In genomic region chr17:47914296-47914948, GRCh38 we compare ENCODE assay signal across 26 cellular contexts. TPM values are rescaled to one million over a fixed set of nuclear protein-coding genes. Genes with fewer than 3 reads are reported as not detected.
A peak's percentile ranks its signal among the peaks of the same experiment; 100 is the strongest.
DNase-seq lines count a peak whose midpoint lies in the region; ATAC-seq and TF ChIP-seq lines count a peak whose summit lies in the region.
"Had no signal": no experiment of that assay in that cellular context is flagged by ENCODE, and none has a peak within 500 bp of the region (broad histone marks: within the 10 kb centered on the region; RNA-seq: fewer than 3 reads in every experiment).

No MANE protein-coding gene starts in this region.

- H3K27me3 Mint-ChIP-seq in T-helper 1 cell treated with Interleukin-12 subunit alpha and Interleukin-12 subunit beta and Interleukin-4 antibody, amounts not matched to agents 30 μg/mL and 1 μg/mL, for 36 hours (ENCODE audit: low read depth) = no peaks in the 10 kb centered on the region
- H3K27me3 Mint-ChIP-seq in activated T-helper 1 cell treated with anti-CD3 and anti-CD28 coated beads, Interleukin-12 subunit alpha, Interleukin-12 subunit beta, Interleukin-2, Interleukin-4 antibody, amounts not matched to agents 30 ng/mL and 10 ng/mL and 1 ng/mL, durations not matched to agents 14 hours and 24 hours and 36 hours (ENCODE audit: insufficient read depth) = no peaks in the 10 kb centered on the region
- H3K27me3 Mint-ChIP-seq: activated CD4-positive, alpha-beta memory T cell treated with anti-CD3 and anti-CD28 coated beads, Interleukin-2, amount 10 ng/mL, durations not matched to agents 7 days and 5 days; activated naive CD8-positive, alpha-beta T cell treated with anti-CD3 and anti-CD28 coated beads, Interleukin-2, amount 10 ng/mL, durations not matched to agents 7 days and 5 days had no signal

- ATAC-seq in gastrocnemius medialis = peak; percentile 86 to 90
- ATAC-seq in GM18511 (IDR thresholded peaks at IDR 0.05; ENCODE audit: unreplicated experiment) = no peak
- ATAC-seq: left lung, mucosa of descending colon had no signal

- peak overlapping the region; percentile 71 for H3K27ac ChIP-seq in left ventricle myocardium inferior (replicated peaks)
- peak overlapping the region; percentile 60 to 74 (median 68) for H3K27ac ChIP-seq in gastrocnemius medialis
- H3K27ac ChIP-seq: brain microvascular endothelial cell, left lung, SJSA1, skin epidermis had no signal

- DNase-seq in T-helper 1 cell = no peak
- no peak for DNase-seq in activated T-helper 1 cell treated with anti-CD3 and anti-CD28 coated beads, Interleukin-12 subunit alpha, Interleukin-12 subunit beta, Interleukin-2, Interleukin-4 antibody, amounts not matched to agents 30 ng/mL and 10 ng/mL and 1 ng/mL, durations not matched to agents 14 hours and 24 hours and 36 hours (ENCODE audit: low spot score)
- DNase-seq in left ventricle myocardium inferior = no peak
- DNase-seq in gastrocnemius medialis = peak; percentile 24 to 61
- no peak for DNase-seq in HPDE6-E6E7 (ENCODE audit: extremely low spot score)
- no peak for DNase-seq in NCI-H2196 treated with DMSO at 0.1 percent for 48 hours (lab: John Stamatoyannopoulos, UW; ENCODE audit: unreplicated experiment)
- DNase-seq: activated CD4-positive, alpha-beta memory T cell treated with anti-CD3 and anti-CD28 coated beads, Interleukin-2, amount 10 ng/mL, durations not matched to agents 7 days and 5 days; activated naive CD8-positive, alpha-beta T cell treated with anti-CD3 and anti-CD28 coated beads, Interleukin-2, amount 10 ng/mL, durations not matched to agents 7 days and 5 days; activated T-cell treated with anti-CD3 and anti-CD28 coated beads, Interleukin-2, amount 50 U/mL, for 1 hour; BE2C; brain microvascular endothelial cell; dermis blood vessel endothelial cell; DMS53; erythroblast; left lung; mucosa of descending colon; NCI-H1417 treated with DMSO at 0.1 percent for 48 hours; OCI-M1; ovary had no signal

- no peak overlapping the region for H3K4me3 Mint-ChIP-seq in T-helper 1 cell treated with Interleukin-12 subunit alpha and Interleukin-12 subunit beta and Interleukin-4 antibody, amounts not matched to agents 30 μg/mL and 1 μg/mL, for 36 hours
- H3K4me3 Mint-ChIP-seq in activated T-helper 1 cell treated with anti-CD3 and anti-CD28 coated beads, Interleukin-12 subunit alpha, Interleukin-12 subunit beta, Interleukin-2, Interleukin-4 antibody, amounts not matched to agents 30 ng/mL and 10 ng/mL and 1 ng/mL, durations not matched to agents 14 hours and 24 hours and 36 hours = no peak overlapping the region
- H3K4me3 Mint-ChIP-seq: activated CD4-positive, alpha-beta memory T cell treated with anti-CD3 and anti-CD28 coated beads, Interleukin-2, amount 10 ng/mL, durations not matched to agents 7 days and 5 days; activated naive CD8-positive, alpha-beta T cell treated with anti-CD3 and anti-CD28 coated beads, Interleukin-2, amount 10 ng/mL, durations not matched to agents 7 days and 5 days had no signal

- intact Hi-C loops in activated T-helper 1 cell treated with anti-CD3 and anti-CD28 coated beads, Interleukin-12 subunit alpha, Interleukin-12 subunit beta, Interleukin-2, Interleukin-4 antibody, amounts not matched to agents 30 ng/mL and 10 ng/mL and 1 ng/mL, durations not matched to agents 14 hours and 24 hours and 36 hours (cut with micrococcal nuclease) = no loop called here
- intact Hi-C loops in left ventricle myocardium inferior (cut with micrococcal nuclease) = no loop called here
- intact Hi-C loops in gastrocnemius medialis (cut with DNase I; ENCODE audit: low total_unique reads) = no loop called here

- H3K27me3 ChIP-seq in left ventricle myocardium inferior (ENCODE audit: low read depth) (no peaks in the 10 kb centered on the region), gastrocnemius medialis (no peaks in the 10 kb centered on the region)
- H3K27me3 ChIP-seq: BE2C, brain microvascular endothelial cell, left lung, ovary, SJSA1 had no signal

- H3K4me3 ChIP-seq in left ventricle myocardium inferior (no peak overlapping the region), gastrocnemius medialis (no peak overlapping the region)
- H3K4me3 ChIP-seq: HAP-1, left lung, mucosa of descending colon, ovary, SJSA1, skin epidermis had no signal

- H3K9me3 ChIP-seq in left ventricle myocardium inferior (replicated peaks) = no peaks in the 10 kb centered on the region
- H3K9me3 ChIP-seq in gastrocnemius medialis = no peaks in the 10 kb centered on the region
- H3K9me3 ChIP-seq: BE2C, HAP-1, left lung, mucosa of descending colon, ovary, SJSA1 had no signal

- H3K4me1 ChIP-seq in left ventricle myocardium inferior = peaks cover 47% of the 10 kb centered on the region
- peaks cover 18 to 26% of the 10 kb centered on the region in 2 donors for H3K4me1 ChIP-seq in gastrocnemius medialis
- H3K4me1 ChIP-seq: BE2C, HAP-1 had no signal

- peaks cover 12% of the 10 kb centered on the region for H3K36me3 ChIP-seq in left ventricle myocardium inferior
- H3K36me3 ChIP-seq in gastrocnemius medialis = peaks cover 0 to 12% of the 10 kb centered on the region in 2 donors
- H3K36me3 ChIP-seq: brain microvascular endothelial cell, ovary had no signal

- peak overlapping the region; percentile 50 for H3K27ac Mint-ChIP-seq in T-helper 1 cell treated with Interleukin-12 subunit alpha and Interleukin-12 subunit beta and Interleukin-4 antibody, amounts not matched to agents 30 μg/mL and 1 μg/mL, for 36 hours
- peak overlapping the region; percentile 32 for H3K27ac Mint-ChIP-seq in activated T-helper 1 cell treated with anti-CD3 and anti-CD28 coated beads, Interleukin-12 subunit alpha, Interleukin-12 subunit beta, Interleukin-2, Interleukin-4 antibody, amounts not matched to agents 30 ng/mL and 10 ng/mL and 1 ng/mL, durations not matched to agents 14 hours and 24 hours and 36 hours
- H3K27ac Mint-ChIP-seq: activated CD4-positive, alpha-beta memory T cell treated with anti-CD3 and anti-CD28 coated beads, Interleukin-2, amount 10 ng/mL, durations not matched to agents 7 days and 5 days; activated naive CD8-positive, alpha-beta T cell treated with anti-CD3 and anti-CD28 coated beads, Interleukin-2, amount 10 ng/mL, durations not matched to agents 7 days and 5 days had no signal

- no peaks in the 10 kb centered on the region for H3K9me3 Mint-ChIP-seq in T-helper 1 cell treated with Interleukin-12 subunit alpha and Interleukin-12 subunit beta and Interleukin-4 antibody, amounts not matched to agents 30 μg/mL and 1 μg/mL, for 36 hours
- no peaks in the 10 kb centered on the region for H3K9me3 Mint-ChIP-seq in activated T-helper 1 cell treated with anti-CD3 and anti-CD28 coated beads, Interleukin-12 subunit alpha, Interleukin-12 subunit beta, Interleukin-2, Interleukin-4 antibody, amounts not matched to agents 30 ng/mL and 10 ng/mL and 1 ng/mL, durations not matched to agents 14 hours and 24 hours and 36 hours
- H3K9me3 Mint-ChIP-seq: activated CD4-positive, alpha-beta memory T cell treated with anti-CD3 and anti-CD28 coated beads, Interleukin-2, amount 10 ng/mL, durations not matched to agents 7 days and 5 days; activated naive CD8-positive, alpha-beta T cell treated with anti-CD3 and anti-CD28 coated beads, Interleukin-2, amount 10 ng/mL, durations not matched to agents 7 days and 5 days had no signal

- H3K36me3 Mint-ChIP-seq in T-helper 1 cell treated with Interleukin-12 subunit alpha and Interleukin-12 subunit beta and Interleukin-4 antibody, amounts not matched to agents 30 μg/mL and 1 μg/mL, for 36 hours (ENCODE audit: low read depth) = peaks cover 20% of the 10 kb centered on the region
- peaks cover 7% of the 10 kb centered on the region for H3K36me3 Mint-ChIP-seq in activated T-helper 1 cell treated with anti-CD3 and anti-CD28 coated beads, Interleukin-12 subunit alpha, Interleukin-12 subunit beta, Interleukin-2, Interleukin-4 antibody, amounts not matched to agents 30 ng/mL and 10 ng/mL and 1 ng/mL, durations not matched to agents 14 hours and 24 hours and 36 hours (ENCODE audit: low read depth)

- in situ Hi-C loops in gastrocnemius medialis (cut with MboI; ENCODE audit: low sequenced_read_pairs in 4 of 4) = no loop called here

- TF ChIP-seq CTCF in left ventricle myocardium inferior (IDR thresholded peaks at IDR 0.05; ENCODE audit: borderline replicate concordance) (no peak), gastrocnemius medialis (IDR thresholded peaks at IDR 0.05 in 4 of 5, conservative IDR thresholded peaks at IDR 0.05 in 1 of 5) (no peak)

- H3K4me1 Mint-ChIP-seq in T-helper 1 cell treated with Interleukin-12 subunit alpha and Interleukin-12 subunit beta and Interleukin-4 antibody, amounts not matched to agents 30 μg/mL and 1 μg/mL, for 36 hours (ENCODE audit: low read depth) = peaks cover 20% of the 10 kb centered on the region
- peaks cover 7% of the 10 kb centered on the region for H3K4me1 Mint-ChIP-seq in activated T-helper 1 cell treated with anti-CD3 and anti-CD28 coated beads, Interleukin-12 subunit alpha, Interleukin-12 subunit beta, Interleukin-2, Interleukin-4 antibody, amounts not matched to agents 30 ng/mL and 10 ng/mL and 1 ng/mL, durations not matched to agents 14 hours and 24 hours and 36 hours (ENCODE audit: low read depth)

- TF ChIP-seq POLR2A in gastrocnemius medialis (IDR thresholded peaks at IDR 0.05) = no peak

RNA-seq across cellular contexts. Expression of gene SP2, which starts 18.4 kb away (rescaled TPM):
- 24.0 and 26.3 TPM in 2 replicates for total RNA-seq in activated T-helper 1 cell treated with anti-CD3 and anti-CD28 coated beads, Interleukin-12 subunit alpha, Interleukin-12 subunit beta, Interleukin-2, Interleukin-4 antibody, amounts not matched to agents 30 ng/mL and 10 ng/mL and 1 ng/mL, durations not matched to agents 14 hours and 24 hours and 36 hours
- total RNA-seq in left ventricle myocardium inferior (13.9 TPM), gastrocnemius medialis (10 to 100 TPM in 1 of 4 donors, 1 to 10 TPM in 3; 5.5 to 28.6 (median 7.0) TPM)

RNA-seq across cellular contexts. Expression of gene PNPO, which starts 26.9 kb away (rescaled TPM):
- 58.8 and 60.7 TPM in 2 replicates for total RNA-seq in activated T-helper 1 cell treated with anti-CD3 and anti-CD28 coated beads, Interleukin-12 subunit alpha, Interleukin-12 subunit beta, Interleukin-2, Interleukin-4 antibody, amounts not matched to agents 30 ng/mL and 10 ng/mL and 1 ng/mL, durations not matched to agents 14 hours and 24 hours and 36 hours
- 25.3 TPM for total RNA-seq in left ventricle myocardium inferior
- 10 to 100 TPM; 27.9 to 64.0 (median 41.5) TPM for total RNA-seq in gastrocnemius medialis

RNA-seq across cellular contexts. Expression of gene PRR15L, which starts 43.3 kb away (rescaled TPM):
- not detected in 2 replicates for total RNA-seq in activated T-helper 1 cell treated with anti-CD3 and anti-CD28 coated beads, Interleukin-12 subunit alpha, Interleukin-12 subunit beta, Interleukin-2, Interleukin-4 antibody, amounts not matched to agents 30 ng/mL and 10 ng/mL and 1 ng/mL, durations not matched to agents 14 hours and 24 hours and 36 hours
- total RNA-seq in left ventricle myocardium inferior = 0.14 TPM
- total RNA-seq in gastrocnemius medialis = under 1 TPM in 1 of 4 donors, not detected in 3; 0.87 TPM
- total RNA-seq: activated CD4-positive, alpha-beta memory T cell treated with anti-CD3 and anti-CD28 coated beads, Interleukin-2, amount 10 ng/mL, durations not matched to agents 7 days and 5 days; activated naive CD8-positive, alpha-beta T cell treated with anti-CD3 and anti-CD28 coated beads, Interleukin-2, amount 10 ng/mL, durations not matched to agents 7 days and 5 days; dermis blood vessel endothelial cell; frontal cortex; SJSA1; T-helper 2 cell treated with Interferon-gamma antibody and Interleukin-4, amounts not matched to agents 100 ng/mL and 5 ng/mL, for 36 hours had no signal

RNA-seq across cellular contexts. Expression of gene CDK5RAP3, which starts 56.5 kb away (rescaled TPM):
- 190 and 200 TPM in 2 replicates for total RNA-seq in activated T-helper 1 cell treated with anti-CD3 and anti-CD28 coated beads, Interleukin-12 subunit alpha, Interleukin-12 subunit beta, Interleukin-2, Interleukin-4 antibody, amounts not matched to agents 30 ng/mL and 10 ng/mL and 1 ng/mL, durations not matched to agents 14 hours and 24 hours and 36 hours
- total RNA-seq in left ventricle myocardium inferior (50.1 TPM), gastrocnemius medialis (10 to 100 TPM; 14.2 to 35.9 (median 27.8) TPM)

Comparison
In these comparisons a context has a peak if more than half of its experiments do, and no peak if none do; other contexts are left out.
1. DNase-seq: peak in gastrocnemius medialis (2 of 2); none in T-helper 1 cell (0 of 5), activated T-helper 1 cell treated with anti-CD3 and anti-CD28 coated beads, Interleukin-12 subunit alpha, Interleukin-12 subunit beta, Interleukin-2, Interleukin-4 antibody, amounts not matched to agents 30 ng/mL and 10 ng/mL and 1 ng/mL, durations not matched to agents 14 hours and 24 hours and 36 hours (single experiment), left ventricle myocardium inferior (single experiment), HPDE6-E6E7 (single experiment) and NCI-H2196 treated with DMSO at 0.1 percent for 48 hours (single experiment).